15 cellular contexts compared by ENCODE assay signal in the genomic region with DNA sequence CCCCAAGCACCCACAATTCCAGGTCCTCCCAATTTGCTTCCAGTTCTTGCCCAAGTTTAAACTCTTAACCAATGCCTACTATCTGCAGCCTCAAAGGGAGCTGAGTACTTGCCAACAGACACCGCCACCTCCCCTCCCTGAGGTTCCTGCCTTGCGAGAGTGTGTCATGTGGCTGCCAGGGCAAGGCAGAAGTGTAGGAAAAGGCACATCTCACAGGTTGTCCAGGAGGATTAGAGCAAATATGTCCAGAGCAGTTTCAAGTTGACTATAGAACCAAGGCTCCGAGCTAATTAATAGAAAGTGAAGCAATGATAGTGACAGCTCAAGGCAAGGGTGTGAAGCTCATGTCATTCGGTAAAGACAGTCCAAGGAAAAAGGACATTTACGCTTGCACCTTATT.
"Had no signal": no experiment of that assay in that cellular context is flagged by ENCODE, and none has a peak within 500 bp of the region (broad histone marks: within the 10 kb centered on the region; RNA-seq: fewer than 3 reads in every experiment).

No MANE protein-coding gene starts in this region.

- H3K27ac Mint-ChIP-seq: activated naive CD4-positive, alpha-beta T cell treated with anti-CD3 and anti-CD28 coated beads, Interleukin-2, amount 50 U/mL, for 24 hours; dendritic cell treated with granulocyte-macrophage colony-stimulating factor and Interleukin-4, amounts not matched to agents 40 ng/mL and 50 ng/mL, for 4 days; progenitor cell of endocrine pancreas had no signal

- H3K4me3 ChIP-seq: sigmoid colon, upper lobe of left lung had no signal

- H3K4me3 Mint-ChIP-seq: activated naive CD4-positive, alpha-beta T cell treated with anti-CD3 and anti-CD28 coated beads, Interleukin-2, amount 50 U/mL, for 24 hours; brain; dendritic cell treated with granulocyte-macrophage colony-stimulating factor and Interleukin-4, amounts not matched to agents 40 ng/mL and 50 ng/mL, for 4 days had no signal

- H3K27me3 Mint-ChIP-seq: activated naive CD4-positive, alpha-beta T cell treated with anti-CD3 and anti-CD28 coated beads, Interleukin-2, amount 50 U/mL, for 24 hours; dendritic cell treated with granulocyte-macrophage colony-stimulating factor and Interleukin-4, amounts not matched to agents 40 ng/mL and 50 ng/mL, for 4 days; naive thymus-derived CD4-positive, alpha-beta T cell; progenitor cell of endocrine pancreas had no signal

- H3K9me3 ChIP-seq: sigmoid colon, upper lobe of left lung had no signal

- H3K27ac ChIP-seq: sigmoid colon, upper lobe of left lung had no signal

- ATAC-seq: naive thymus-derived CD4-positive, alpha-beta T cell had no signal

- H3K9me3 Mint-ChIP-seq: activated naive CD4-positive, alpha-beta T cell treated with anti-CD3 and anti-CD28 coated beads, Interleukin-2, amount 50 U/mL, for 24 hours had no signal

- DNase-seq: activated CD4-positive, CD25-positive, alpha-beta regulatory T cell treated with anti-CD3 and anti-CD28 coated beads, Interleukin-2, amount 50 U/mL, for 72 hours; activated T-cell treated with anti-CD3 and anti-CD28 coated beads for 4 hours; amygdala; cerebellar nuclear complex; mammary epithelial cell; naive thymus-derived CD4-positive, alpha-beta T cell; occipital lobe; sigmoid colon; stimulated activated CD4-positive, alpha-beta T cell treated with anti-CD3 and anti-CD28 coated beads, Interleukin-2, amount 100 ng/mL, for 24 hours; stimulated activated naive CD4-positive, alpha-beta T cell treated with Interleukin-2 at 50 U/mL for 16 hours; upper lobe of left lung had no signal

- H3K27me3 ChIP-seq: sigmoid colon, upper lobe of left lung had no signal
